ENCODE assay signal across 1 cellular context in the genomic region with DNA sequence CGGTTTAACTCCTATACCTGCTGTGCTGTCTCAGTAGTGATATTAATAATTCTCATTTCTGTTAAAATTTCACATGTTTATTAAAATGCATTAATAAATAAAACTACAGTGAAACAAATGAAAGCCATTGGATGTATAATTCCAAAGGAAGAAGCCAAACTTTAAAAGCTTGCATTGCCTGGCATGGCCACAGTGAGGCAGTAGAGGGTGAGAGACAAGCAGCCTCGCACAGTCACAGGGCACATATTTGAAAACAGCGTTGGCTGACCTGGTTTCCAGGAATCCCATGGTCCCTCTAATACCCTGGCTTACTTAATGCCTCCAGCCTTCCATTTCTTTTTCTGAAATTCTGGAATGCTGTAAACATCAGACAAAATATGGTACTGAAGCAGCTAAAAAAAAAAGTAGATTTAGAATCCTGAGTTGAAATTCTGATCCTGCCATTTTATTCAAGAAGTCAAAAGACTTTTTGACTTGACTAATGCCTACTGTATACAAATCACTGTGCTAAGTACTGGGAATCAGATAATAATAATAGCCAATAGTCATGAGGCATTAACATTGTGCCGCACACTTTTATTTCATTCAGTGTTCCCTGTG.
A peak's percentile ranks its signal among the peaks of the same experiment; 100 is the strongest.
TF ChIP-seq lines count a peak whose summit lies in the region.

No MANE protein-coding gene starts in this region.

TF ChIP-seq in GM12878, 131 proteins besides CTCF, POLR2A, EP300 and RAD21 (continued from another document and continues in another):
- TF ChIP-seq, protein P1, sequence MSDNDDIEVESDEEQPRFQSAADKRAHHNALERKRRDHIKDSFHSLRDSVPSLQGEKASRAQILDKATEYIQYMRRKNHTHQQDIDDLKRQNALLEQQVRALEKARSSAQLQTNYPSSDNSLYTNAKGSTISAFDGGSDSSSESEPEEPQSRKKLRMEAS (IDR thresholded peaks at IDR 0.05; ENCODE audit: low read depth, low read length) = no peak
- TF ChIP-seq, protein P2, sequence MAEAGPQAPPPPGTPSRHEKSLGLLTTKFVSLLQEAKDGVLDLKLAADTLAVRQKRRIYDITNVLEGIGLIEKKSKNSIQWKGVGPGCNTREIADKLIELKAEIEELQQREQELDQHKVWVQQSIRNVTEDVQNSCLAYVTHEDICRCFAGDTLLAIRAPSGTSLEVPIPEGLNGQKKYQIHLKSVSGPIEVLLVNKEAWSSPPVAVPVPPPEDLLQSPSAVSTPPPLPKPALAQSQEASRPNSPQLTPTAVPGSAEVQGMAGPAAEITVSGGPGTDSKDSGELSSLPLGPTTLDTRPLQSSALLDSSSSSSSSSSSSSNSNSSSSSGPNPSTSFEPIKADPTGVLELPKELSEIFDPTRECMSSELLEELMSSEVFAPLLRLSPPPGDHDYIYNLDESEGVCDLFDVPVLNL (IDR thresholded peaks at IDR 0.05; ENCODE audit: low read depth, low read length) = no peak
- peak; percentile 25; the same call in 1 of the 2 replicates for TF ChIP-seq FOXM1 (IDR thresholded peaks at IDR 0.05; ENCODE audit: low read depth, low read length)
- TF ChIP-seq SMAD5 (IDR thresholded peaks at IDR 0.05; ENCODE audit: low read depth) = no peak
- TF ChIP-seq GABPA (IDR thresholded peaks at IDR 0.05; ENCODE audit: low read depth) = no peak
- no peak for TF ChIP-seq TARDBP (IDR thresholded peaks at IDR 0.05; ENCODE audit: borderline replicate concordance)
- TF ChIP-seq PAX5 (IDR thresholded peaks at IDR 0.05; ENCODE audit: borderline replicate concordance, low read depth, low read length) = no peak
- TF ChIP-seq CHD2 (IDR thresholded peaks at IDR 0.05; ENCODE audit: borderline replicate concordance, low read depth, low read length) = no peak
- TF ChIP-seq MYC (IDR thresholded peaks at IDR 0.05; ENCODE audit: insufficient read depth, insufficient read length, insufficient replicate concordance, low read length, severe bottlenecking) = no peak
- TF ChIP-seq HCFC1 (IDR thresholded peaks at IDR 0.05; ENCODE audit: low read length) = no peak
- TF ChIP-seq IKZF1 (conservative IDR thresholded peaks at IDR 0.05) = 0 out of 2 replicates have a peak, but pooled peaks have one; percentile 18
- no peak for TF ChIP-seq ZSCAN29 (IDR thresholded peaks at IDR 0.05)
- TF ChIP-seq, protein P3, sequence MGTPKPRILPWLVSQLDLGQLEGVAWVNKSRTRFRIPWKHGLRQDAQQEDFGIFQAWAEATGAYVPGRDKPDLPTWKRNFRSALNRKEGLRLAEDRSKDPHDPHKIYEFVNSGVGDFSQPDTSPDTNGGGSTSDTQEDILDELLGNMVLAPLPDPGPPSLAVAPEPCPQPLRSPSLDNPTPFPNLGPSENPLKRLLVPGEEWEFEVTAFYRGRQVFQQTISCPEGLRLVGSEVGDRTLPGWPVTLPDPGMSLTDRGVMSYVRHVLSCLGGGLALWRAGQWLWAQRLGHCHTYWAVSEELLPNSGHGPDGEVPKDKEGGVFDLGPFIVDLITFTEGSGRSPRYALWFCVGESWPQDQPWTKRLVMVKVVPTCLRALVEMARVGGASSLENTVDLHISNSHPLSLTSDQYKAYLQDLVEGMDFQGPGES (IDR thresholded peaks at IDR 0.05) = no peak
- 0 out of 2 replicates have a peak, but pooled peaks have one; percentile 54 for TF ChIP-seq RB1 (IDR thresholded peaks at IDR 0.05; ENCODE audit: borderline replicate concordance)
- TF ChIP-seq NFYA (IDR thresholded peaks at IDR 0.05; ENCODE audit: borderline replicate concordance, low read depth, low read length) = no peak
- TF ChIP-seq, protein P4, sequence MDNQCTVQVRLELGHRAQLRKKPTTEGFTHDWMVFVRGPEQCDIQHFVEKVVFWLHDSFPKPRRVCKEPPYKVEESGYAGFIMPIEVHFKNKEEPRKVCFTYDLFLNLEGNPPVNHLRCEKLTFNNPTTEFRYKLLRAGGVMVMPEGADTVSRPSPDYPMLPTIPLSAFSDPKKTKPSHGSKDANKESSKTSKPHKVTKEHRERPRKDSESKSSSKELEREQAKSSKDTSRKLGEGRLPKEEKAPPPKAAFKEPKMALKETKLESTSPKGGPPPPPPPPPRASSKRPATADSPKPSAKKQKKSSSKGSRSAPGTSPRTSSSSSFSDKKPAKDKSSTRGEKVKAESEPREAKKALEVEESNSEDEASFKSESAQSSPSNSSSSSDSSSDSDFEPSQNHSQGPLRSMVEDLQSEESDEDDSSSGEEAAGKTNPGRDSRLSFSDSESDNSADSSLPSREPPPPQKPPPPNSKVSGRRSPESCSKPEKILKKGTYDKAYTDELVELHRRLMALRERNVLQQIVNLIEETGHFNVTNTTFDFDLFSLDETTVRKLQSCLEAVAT (IDR thresholded peaks at IDR 0.05) = no peak
- TF ChIP-seq, protein P5, sequence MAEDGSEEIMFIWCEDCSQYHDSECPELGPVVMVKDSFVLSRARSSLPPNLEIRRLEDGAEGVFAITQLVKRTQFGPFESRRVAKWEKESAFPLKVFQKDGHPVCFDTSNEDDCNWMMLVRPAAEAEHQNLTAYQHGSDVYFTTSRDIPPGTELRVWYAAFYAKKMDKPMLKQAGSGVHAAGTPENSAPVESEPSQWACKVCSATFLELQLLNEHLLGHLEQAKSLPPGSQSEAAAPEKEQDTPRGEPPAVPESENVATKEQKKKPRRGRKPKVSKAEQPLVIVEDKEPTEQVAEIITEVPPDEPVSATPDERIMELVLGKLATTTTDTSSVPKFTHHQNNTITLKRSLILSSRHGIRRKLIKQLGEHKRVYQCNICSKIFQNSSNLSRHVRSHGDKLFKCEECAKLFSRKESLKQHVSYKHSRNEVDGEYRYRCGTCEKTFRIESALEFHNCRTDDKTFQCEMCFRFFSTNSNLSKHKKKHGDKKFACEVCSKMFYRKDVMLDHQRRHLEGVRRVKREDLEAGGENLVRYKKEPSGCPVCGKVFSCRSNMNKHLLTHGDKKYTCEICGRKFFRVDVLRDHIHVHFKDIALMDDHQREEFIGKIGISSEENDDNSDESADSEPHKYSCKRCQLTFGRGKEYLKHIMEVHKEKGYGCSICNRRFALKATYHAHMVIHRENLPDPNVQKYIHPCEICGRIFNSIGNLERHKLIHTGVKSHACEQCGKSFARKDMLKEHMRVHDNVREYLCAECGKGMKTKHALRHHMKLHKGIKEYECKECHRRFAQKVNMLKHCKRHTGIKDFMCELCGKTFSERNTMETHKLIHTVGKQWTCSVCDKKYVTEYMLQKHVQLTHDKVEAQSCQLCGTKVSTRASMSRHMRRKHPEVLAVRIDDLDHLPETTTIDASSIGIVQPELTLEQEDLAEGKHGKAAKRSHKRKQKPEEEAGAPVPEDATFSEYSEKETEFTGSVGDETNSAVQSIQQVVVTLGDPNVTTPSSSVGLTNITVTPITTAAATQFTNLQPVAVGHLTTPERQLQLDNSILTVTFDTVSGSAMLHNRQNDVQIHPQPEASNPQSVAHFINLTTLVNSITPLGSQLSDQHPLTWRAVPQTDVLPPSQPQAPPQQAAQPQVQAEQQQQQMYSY (CRISPR knock-in tag; IDR thresholded peaks at IDR 0.05) = no peak
- no peak for TF ChIP-seq CEBPB (IDR thresholded peaks at IDR 0.05; ENCODE audit: borderline replicate concordance in 1 of 2, low read depth in 2 of 2, low read length in 2 of 2)
- no peak for TF ChIP-seq BRCA1 (IDR thresholded peaks at IDR 0.05; ENCODE audit: low read depth, low read length)
- TF ChIP-seq, protein P6, sequence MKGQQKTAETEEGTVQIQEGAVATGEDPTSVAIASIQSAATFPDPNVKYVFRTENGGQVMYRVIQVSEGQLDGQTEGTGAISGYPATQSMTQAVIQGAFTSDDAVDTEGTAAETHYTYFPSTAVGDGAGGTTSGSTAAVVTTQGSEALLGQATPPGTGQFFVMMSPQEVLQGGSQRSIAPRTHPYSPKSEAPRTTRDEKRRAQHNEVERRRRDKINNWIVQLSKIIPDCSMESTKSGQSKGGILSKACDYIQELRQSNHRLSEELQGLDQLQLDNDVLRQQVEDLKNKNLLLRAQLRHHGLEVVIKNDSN (IDR thresholded peaks at IDR 0.05; ENCODE audit: borderline replicate concordance, extremely low read length, insufficient read depth, low read depth, low read length) = no peak
- no peak for TF ChIP-seq SP1 (IDR thresholded peaks at IDR 0.05; ENCODE audit: low read depth, low read length)
- TF ChIP-seq, protein P7, sequence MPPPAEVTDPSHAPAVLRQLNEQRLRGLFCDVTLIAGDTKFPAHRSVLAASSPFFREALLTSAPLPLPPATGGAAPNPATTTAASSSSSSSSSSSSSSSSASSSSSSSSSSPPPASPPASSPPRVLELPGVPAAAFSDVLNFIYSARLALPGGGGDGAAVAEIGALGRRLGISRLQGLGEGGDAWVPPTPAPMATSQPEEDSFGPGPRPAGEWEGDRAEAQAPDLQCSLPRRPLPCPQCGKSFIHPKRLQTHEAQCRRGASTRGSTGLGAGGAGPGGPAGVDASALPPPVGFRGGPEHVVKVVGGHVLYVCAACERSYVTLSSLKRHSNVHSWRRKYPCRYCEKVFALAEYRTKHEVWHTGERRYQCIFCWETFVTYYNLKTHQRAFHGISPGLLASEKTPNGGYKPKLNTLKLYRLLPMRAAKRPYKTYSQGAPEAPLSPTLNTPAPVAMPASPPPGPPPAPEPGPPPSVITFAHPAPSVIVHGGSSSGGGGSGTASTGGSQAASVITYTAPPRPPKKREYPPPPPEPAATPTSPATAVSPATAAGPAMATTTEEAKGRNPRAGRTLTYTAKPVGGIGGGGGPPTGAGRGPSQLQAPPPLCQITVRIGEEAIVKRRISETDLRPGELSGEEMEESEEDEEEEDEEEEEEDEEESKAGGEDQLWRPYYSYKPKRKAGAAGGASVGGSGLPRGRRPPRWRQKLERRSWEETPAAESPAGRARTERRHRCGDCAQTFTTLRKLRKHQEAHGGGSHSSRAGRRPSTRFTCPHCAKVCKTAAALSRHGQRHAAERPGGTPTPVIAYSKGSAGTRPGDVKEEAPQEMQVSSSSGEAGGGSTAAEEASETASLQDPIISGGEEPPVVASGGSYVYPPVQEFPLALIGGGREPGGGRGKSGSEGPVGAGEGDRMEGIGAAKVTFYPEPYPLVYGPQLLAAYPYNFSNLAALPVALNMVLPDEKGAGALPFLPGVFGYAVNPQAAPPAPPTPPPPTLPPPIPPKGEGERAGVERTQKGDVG (CRISPR knock-in tag; IDR thresholded peaks at IDR 0.05) = no peak
- TF ChIP-seq, protein P8, sequence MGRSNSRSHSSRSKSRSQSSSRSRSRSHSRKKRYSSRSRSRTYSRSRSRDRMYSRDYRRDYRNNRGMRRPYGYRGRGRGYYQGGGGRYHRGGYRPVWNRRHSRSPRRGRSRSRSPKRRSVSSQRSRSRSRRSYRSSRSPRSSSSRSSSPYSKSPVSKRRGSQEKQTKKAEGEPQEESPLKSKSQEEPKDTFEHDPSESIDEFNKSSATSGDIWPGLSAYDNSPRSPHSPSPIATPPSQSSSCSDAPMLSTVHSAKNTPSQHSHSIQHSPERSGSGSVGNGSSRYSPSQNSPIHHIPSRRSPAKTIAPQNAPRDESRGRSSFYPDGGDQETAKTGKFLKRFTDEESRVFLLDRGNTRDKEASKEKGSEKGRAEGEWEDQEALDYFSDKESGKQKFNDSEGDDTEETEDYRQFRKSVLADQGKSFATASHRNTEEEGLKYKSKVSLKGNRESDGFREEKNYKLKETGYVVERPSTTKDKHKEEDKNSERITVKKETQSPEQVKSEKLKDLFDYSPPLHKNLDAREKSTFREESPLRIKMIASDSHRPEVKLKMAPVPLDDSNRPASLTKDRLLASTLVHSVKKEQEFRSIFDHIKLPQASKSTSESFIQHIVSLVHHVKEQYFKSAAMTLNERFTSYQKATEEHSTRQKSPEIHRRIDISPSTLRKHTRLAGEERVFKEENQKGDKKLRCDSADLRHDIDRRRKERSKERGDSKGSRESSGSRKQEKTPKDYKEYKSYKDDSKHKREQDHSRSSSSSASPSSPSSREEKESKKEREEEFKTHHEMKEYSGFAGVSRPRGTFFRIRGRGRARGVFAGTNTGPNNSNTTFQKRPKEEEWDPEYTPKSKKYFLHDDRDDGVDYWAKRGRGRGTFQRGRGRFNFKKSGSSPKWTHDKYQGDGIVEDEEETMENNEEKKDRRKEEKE (IDR thresholded peaks at IDR 0.05) = no peak
- TF ChIP-seq ZZZ3 (IDR thresholded peaks at IDR 0.05; ENCODE audit: control insufficient read depth, insufficient read length, low read depth) = no peak
- TF ChIP-seq TBL1XR1 (IDR thresholded peaks at IDR 0.05; ENCODE audit: low read depth, low read length) = 0 out of 2 replicates have a peak, but pooled peaks have one; percentile 21
- TF ChIP-seq, protein P9, sequence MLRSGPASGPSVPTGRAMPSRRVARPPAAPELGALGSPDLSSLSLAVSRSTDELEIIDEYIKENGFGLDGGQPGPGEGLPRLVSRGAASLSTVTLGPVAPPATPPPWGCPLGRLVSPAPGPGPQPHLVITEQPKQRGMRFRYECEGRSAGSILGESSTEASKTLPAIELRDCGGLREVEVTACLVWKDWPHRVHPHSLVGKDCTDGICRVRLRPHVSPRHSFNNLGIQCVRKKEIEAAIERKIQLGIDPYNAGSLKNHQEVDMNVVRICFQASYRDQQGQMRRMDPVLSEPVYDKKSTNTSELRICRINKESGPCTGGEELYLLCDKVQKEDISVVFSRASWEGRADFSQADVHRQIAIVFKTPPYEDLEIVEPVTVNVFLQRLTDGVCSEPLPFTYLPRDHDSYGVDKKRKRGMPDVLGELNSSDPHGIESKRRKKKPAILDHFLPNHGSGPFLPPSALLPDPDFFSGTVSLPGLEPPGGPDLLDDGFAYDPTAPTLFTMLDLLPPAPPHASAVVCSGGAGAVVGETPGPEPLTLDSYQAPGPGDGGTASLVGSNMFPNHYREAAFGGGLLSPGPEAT (IDR thresholded peaks at IDR 0.05; ENCODE audit: low read depth) = no peak
- TF ChIP-seq ZNF274 (IDR thresholded peaks at IDR 0.05; ENCODE audit: insufficient read depth, insufficient read length) = no peak
- no peak for TF ChIP-seq TCF3 (IDR thresholded peaks at IDR 0.05; ENCODE audit: borderline replicate concordance, insufficient read depth, low read depth, low read length)
- TF ChIP-seq TCF12 (IDR thresholded peaks at IDR 0.05; ENCODE audit: low read depth, low read length) = no peak
- TF ChIP-seq POLR2AphosphoS2 (IDR thresholded peaks at IDR 0.05; ENCODE audit: low read depth, low read length) = no peak
- peak; percentile 72; the same call in 1 of the 2 replicates for TF ChIP-seq YY1 (IDR thresholded peaks at IDR 0.05; ENCODE audit: low read depth, low read length)
- TF ChIP-seq CREB1 (IDR thresholded peaks at IDR 0.05; ENCODE audit: low read depth) = no peak
- TF ChIP-seq SMARCA5 (IDR thresholded peaks at IDR 0.05) = 0 out of 2 replicates have a peak, but pooled peaks have one; percentile 52
- TF ChIP-seq SREBF1 (IDR thresholded peaks at IDR 0.05; ENCODE audit: low read length) = no peak
- no peak for TF ChIP-seq MTA2 (IDR thresholded peaks at IDR 0.05; ENCODE audit: low read depth)
- TF ChIP-seq SUZ12 (IDR thresholded peaks at IDR 0.05; ENCODE audit: unreplicated experiment) = no peak
- peak; percentile 98 for TF ChIP-seq SMC3 (IDR thresholded peaks at IDR 0.05; ENCODE audit: borderline replicate concordance, low read length)
- no peak for TF ChIP-seq NR2C1 (IDR thresholded peaks at IDR 0.05)
